Comparison of ENCODE assay signal across 17 cellular contexts in the genomic region with DNA sequence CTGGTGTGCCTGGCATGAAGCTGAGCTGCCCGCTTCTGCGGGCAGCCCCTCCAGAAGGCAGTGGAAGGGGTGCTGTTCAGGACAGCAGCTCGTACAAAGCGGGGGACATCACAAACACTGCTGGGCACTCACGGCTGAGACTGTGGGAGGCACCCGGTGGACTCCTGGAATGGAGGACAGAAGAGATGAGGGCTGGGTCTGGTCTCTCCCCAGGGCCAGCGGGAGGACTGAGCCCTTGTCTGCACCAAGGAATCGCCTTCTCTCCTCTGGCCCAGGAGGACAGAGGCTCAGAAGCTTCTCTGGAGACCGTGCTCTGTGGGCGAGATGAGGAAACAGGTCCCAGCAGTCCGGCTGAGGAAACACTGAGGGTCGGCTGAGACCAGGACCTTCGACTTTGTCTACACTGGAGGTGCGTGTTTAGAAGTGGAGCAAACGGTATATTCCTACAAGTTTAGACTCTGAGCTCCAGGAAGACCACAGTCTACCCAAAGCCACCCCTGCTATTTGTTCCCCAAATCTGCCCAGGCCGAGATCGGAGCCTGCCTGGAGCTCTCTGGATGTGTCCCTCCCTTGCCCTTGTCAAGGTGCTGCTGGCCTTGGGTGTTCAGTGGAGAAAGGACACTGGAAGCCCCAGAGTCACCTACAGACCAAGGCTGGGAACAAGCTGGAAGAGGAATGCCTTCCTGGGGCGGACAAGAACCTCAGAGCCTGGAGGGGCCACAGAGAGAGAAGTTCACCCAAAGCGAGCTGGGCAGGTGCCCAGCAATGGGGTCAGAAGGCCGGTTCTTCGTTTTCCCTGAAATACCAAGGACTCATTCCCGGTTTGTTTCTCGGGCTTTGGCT. TPM values are rescaled to one million over a fixed set of nuclear protein-coding genes. Genes with fewer than 3 reads are reported as not detected.
DNase-seq lines count a peak whose midpoint lies in the region; ATAC-seq and TF ChIP-seq lines count a peak whose summit lies in the region.
"Had no signal": no experiment of that assay in that cellular context is flagged by ENCODE, and none has a peak within 500 bp of the region (broad histone marks: within the 10 kb centered on the region; RNA-seq: fewer than 3 reads in every experiment).

No MANE protein-coding gene starts in this region.

- no peak overlapping the region for H3K4me2 ChIP-seq in osteoblast (ENCODE audit: insufficient read depth, low read length)

- H3K4me1 Mint-ChIP-seq in chondrocyte (ENCODE audit: low read depth): peaks cover 23% of the 10 kb centered on the region
- no peaks in the 10 kb centered on the region for H3K4me1 Mint-ChIP-seq in CD4-positive, alpha-beta T cell (ENCODE audit: low read depth)
- H3K4me1 Mint-ChIP-seq: CD4-positive, CD25-positive, alpha-beta regulatory T cell; IgD-negative memory B cell had no signal

- H3K36me3 Mint-ChIP-seq in chondrocyte (ENCODE audit: low read depth): no peaks in the 10 kb centered on the region
- H3K36me3 Mint-ChIP-seq in CD4-positive, alpha-beta T cell (ENCODE audit: low read depth): no peaks in the 10 kb centered on the region
- H3K36me3 Mint-ChIP-seq: CD4-positive, CD25-positive, alpha-beta regulatory T cell; IgD-negative memory B cell had no signal

- H3K79me2 ChIP-seq in osteoblast (ENCODE audit: insufficient read depth, low read length): no peaks in the 10 kb centered on the region

- no peak overlapping the region for H2AFZ ChIP-seq in osteoblast (ENCODE audit: low read length)

- H3K27ac ChIP-seq in right atrium auricular region (no peak overlapping the region), osteoblast (ENCODE audit: low read depth, low read length) (no peak overlapping the region), uterus (no peak overlapping the region), vagina (no peak overlapping the region)
- no peak overlapping the region for H3K27ac ChIP-seq in CD4-positive, alpha-beta T cell (ENCODE audit: low read depth, low read length)

- H3K9me3 ChIP-seq in right atrium auricular region (no peaks in the 10 kb centered on the region), osteoblast (ENCODE audit: low read depth, low read length) (no peaks in the 10 kb centered on the region), uterus (no peaks in the 10 kb centered on the region), vagina (no peaks in the 10 kb centered on the region)
- no peaks in the 10 kb centered on the region for H3K9me3 ChIP-seq in CD4-positive, alpha-beta T cell (ENCODE audit: control insufficient read depth, low read length)

- H4K20me1 ChIP-seq in osteoblast (ENCODE audit: insufficient read depth, low read length): no peaks in the 10 kb centered on the region

- H3K4me3 ChIP-seq in right atrium auricular region (no peak overlapping the region), osteoblast (ENCODE audit: insufficient read depth, low read length) (no peak overlapping the region), uterus (no peak overlapping the region), vagina (no peak overlapping the region)
- H3K4me3 ChIP-seq: GM12878 had no signal

- H3K27me3 Mint-ChIP-seq in chondrocyte (ENCODE audit: low read depth): peaks cover 12% of the 10 kb centered on the region
- peaks cover 18% of the 10 kb centered on the region for H3K27me3 Mint-ChIP-seq in CD4-positive, alpha-beta T cell

- peak; percentile 67 for DNase-seq in cardiac septum (ENCODE audit: low spot score)
- DNase-seq in right atrium auricular region (ENCODE audit: low spot score): no peak
- DNase-seq in chondrocyte (ENCODE audit: low spot score): peak; percentile 65
- peak; percentile 44 for DNase-seq in osteoblast (ENCODE audit: insufficient read length, low spot score, missing footprints)
- peak; percentile 10 to 12 for DNase-seq in uterus
- DNase-seq in vagina (ENCODE audit: extremely low spot score in 2 of 2): no peak
- no peak for DNase-seq in CD4-positive, alpha-beta T cell
- no peak for DNase-seq in activated T-cell treated with anti-CD3 and anti-CD28 coated beads, Interleukin-2, amount 50 U/mL, for 1 hour
- DNase-seq: AML-193; CD4-positive, CD25-positive, alpha-beta regulatory T cell; DMS79; H9; NCI-H1436; NCI-H2029 treated with DMSO at 0.1 percent for 48 hours; NCI-H510A treated with DMSO at 0.1 percent for 48 hours had no signal

- no peak for ATAC-seq in CD4-positive, alpha-beta T cell (ENCODE audit: poor library complexity)
- ATAC-seq: GM12878 had no signal

- POLR2A ChIA-PET in CD4-positive, alpha-beta T cell (lab: Charles Lee): no interaction called here

- H3K9me3 Mint-ChIP-seq in chondrocyte (ENCODE audit: low read depth): no peaks in the 10 kb centered on the region
- H3K9me3 Mint-ChIP-seq in CD4-positive, alpha-beta T cell: no peaks in the 10 kb centered on the region
- H3K9me3 Mint-ChIP-seq: IgD-negative memory B cell had no signal

- H3K36me3 ChIP-seq in right atrium auricular region: no peaks in the 10 kb centered on the region
- H3K36me3 ChIP-seq in osteoblast (ENCODE audit: insufficient read depth, low read length): no peaks in the 10 kb centered on the region
- H3K36me3 ChIP-seq in uterus: no peaks in the 10 kb centered on the region
- no peaks in the 10 kb centered on the region for H3K36me3 ChIP-seq in vagina

- H3K27me3 ChIP-seq in right atrium auricular region: no peaks in the 10 kb centered on the region
- H3K27me3 ChIP-seq in osteoblast (ENCODE audit: insufficient read depth, low read length): peaks cover 11% of the 10 kb centered on the region
- no peaks in the 10 kb centered on the region for H3K27me3 ChIP-seq in uterus
- H3K27me3 ChIP-seq in vagina: no peaks in the 10 kb centered on the region
- no peaks in the 10 kb centered on the region for H3K27me3 ChIP-seq in CD4-positive, alpha-beta T cell (ENCODE audit: control insufficient read depth, insufficient read depth, low read length)

- intact Hi-C loops in cardiac septum (cut with DNase I): no loop called here
- intact Hi-C loops in uterus (cut with DNase I; ENCODE audit: low total_unique reads): no loop called here
- intact Hi-C loops in vagina (cut with DNase I): no loop called here
- intact Hi-C loops in CD4-positive, alpha-beta T cell (cut with DNase I, micrococcal nuclease): no loop called here

- no peak for TF ChIP-seq POLR2A in uterus (IDR thresholded peaks at IDR 0.05)
- TF ChIP-seq POLR2A in vagina (IDR thresholded peaks at IDR 0.05): no peak

- no peak overlapping the region for H3K4me3 Mint-ChIP-seq in chondrocyte (ENCODE audit: unreplicated experiment)
- H3K4me3 Mint-ChIP-seq in CD4-positive, alpha-beta T cell: no peak overlapping the region
- H3K4me3 Mint-ChIP-seq: CD4-positive, CD25-positive, alpha-beta regulatory T cell; H9; IgD-negative memory B cell had no signal

- H3K4me1 ChIP-seq in right atrium auricular region (peaks cover 0 to 16% of the 10 kb centered on the region in 2 donors), osteoblast (ENCODE audit: insufficient read depth, low read length) (peaks cover 22% of the 10 kb centered on the region), uterus (peaks cover 0 to 7% of the 10 kb centered on the region in 2 donors), vagina (peaks cover 25% of the 10 kb centered on the region)

- no peak overlapping the region for H3K27ac Mint-ChIP-seq in chondrocyte (ENCODE audit: unreplicated experiment)
- no peak overlapping the region for H3K27ac Mint-ChIP-seq in CD4-positive, alpha-beta T cell
- H3K27ac Mint-ChIP-seq: CD4-positive, CD25-positive, alpha-beta regulatory T cell; H9; IgD-negative memory B cell had no signal

- CTCF ChIA-PET in CD4-positive, alpha-beta T cell (lab: Charles Lee): no interaction called here

- TF ChIP-seq CTCF in right atrium auricular region (IDR thresholded peaks at IDR 0.05) (no peak), chondrocyte (IDR thresholded peaks at IDR 0.05) (no peak), osteoblast (IDR thresholded peaks at IDR 0.05; ENCODE audit: extremely low read depth, low read depth, low read length) (no peak), uterus (IDR thresholded peaks at IDR 0.05) (no peak), vagina (IDR thresholded peaks at IDR 0.05) (no peak)
- no peak for TF ChIP-seq CTCF in CD4-positive, alpha-beta T cell (IDR thresholded peaks at IDR 0.05)

RNA-seq across cellular contexts. Expression of a gene that starts 12.9 kb away (rescaled TPM):
- total RNA-seq in cardiac septum (121 TPM), right atrium auricular region (100 to 1,000 TPM; 116 to 143 TPM), chondrocyte (29.5 to 40.6 TPM (median 40.1 TPM) in 3 replicates), osteoblast (20.9 and 22.8 TPM in 2 replicates), uterus (100 to 1,000 TPM in 1 of 4 donors, 10 to 100 TPM in 3; 22.5 to 160 (median 93.2) TPM), vagina (24.3 TPM)
- 10 to 100 TPM; 22.0 to 24.8 TPM for total RNA-seq in CD4-positive, alpha-beta T cell

Comparison
In these comparisons a context has a peak if more than half of its experiments do, and no peak if none do; other contexts are left out.
1. DNase-seq: peak in cardiac septum (single experiment), chondrocyte (single experiment), osteoblast (single experiment) and uterus (2 of 2); none in right atrium auricular region (single experiment), vagina (0 of 2), CD4-positive, alpha-beta T cell (0 of 10) and activated T-cell treated with anti-CD3 and anti-CD28 coated beads, Interleukin-2, amount 50 U/mL, for 1 hour (single experiment).